1 cellular context compared by ENCODE assay signal in genomic region chr3:13479582-13480339, GRCh38.
TF ChIP-seq lines count a peak whose summit lies in the region.

HDAC11 (plus strand) TSS chr3:13480306; CDS start chr3:13480348, 42 bp downstream.

TF ChIP-seq in HepG2, 621 proteins besides CTCF, POLR2A, EP300 and RAD21 (continued from another document and continues in another):
- peak; percentile 27; the same call in 1 of the 2 replicates for TF ChIP-seq IKZF5 (CRISPR knock-in tag; IDR thresholded peaks at IDR 0.05)
- peak; percentile 77 for TF ChIP-seq ZGPAT (CRISPR knock-in tag; IDR thresholded peaks at IDR 0.05)
- peak; percentile 87; the same call in 1 of the 2 replicates for TF ChIP-seq ZC3H13 (CRISPR knock-in tag; IDR thresholded peaks at IDR 0.05)
- no peak for TF ChIP-seq KLF15 (CRISPR knock-in tag; IDR thresholded peaks at IDR 0.05; ENCODE audit: borderline replicate concordance)
- peak; percentile 90 for TF ChIP-seq ZNF44 (CRISPR knock-in tag; IDR thresholded peaks at IDR 0.05)
- TF ChIP-seq ZEB1 (IDR thresholded peaks at IDR 0.05; ENCODE audit: insufficient replicate concordance, low read depth), result no peak
- peak; percentile 47; the same call in 1 of the 2 replicates for TF ChIP-seq KAT8 (CRISPR knock-in tag; IDR thresholded peaks at IDR 0.05)
- peak; percentile 58; the same call in 1 of the 2 replicates for TF ChIP-seq THAP9 (CRISPR knock-in tag; IDR thresholded peaks at IDR 0.05; ENCODE audit: borderline replicate concordance)
- TF ChIP-seq ZNF558 (CRISPR knock-in tag; IDR thresholded peaks at IDR 0.05; ENCODE audit: borderline replicate concordance), result peak; percentile 55
- TF ChIP-seq REST (IDR thresholded peaks at IDR 0.05; ENCODE audit: borderline replicate concordance in 1 of 2, low read depth in 1 of 2, low read length in 2 of 2), result 0 out of 4 replicates have a peak, but pooled peaks of 1 of the 2 experiments have one; percentile 44
- peak; percentile 89 for TF ChIP-seq ZNF687 (CRISPR knock-in tag; IDR thresholded peaks at IDR 0.05)
- peak; percentile 55; the same call in 1 of the 2 replicates for TF ChIP-seq ZNF619 (CRISPR knock-in tag; IDR thresholded peaks at IDR 0.05)
- no peak for TF ChIP-seq ZNF800 (CRISPR knock-in tag; IDR thresholded peaks at IDR 0.05)
- TF ChIP-seq PAWR (CRISPR knock-in tag; IDR thresholded peaks at IDR 0.05; ENCODE audit: borderline replicate concordance), result no peak
- TF ChIP-seq ZBTB7A (CRISPR knock-in tag; IDR thresholded peaks at IDR 0.05), result peak; percentile 66; the same call in 1 of the 2 replicates
- TF ChIP-seq ZNF33B (CRISPR knock-in tag; IDR thresholded peaks at IDR 0.05), result peak; percentile 78; the same call in 1 of the 2 replicates
- TF ChIP-seq NR2F6 (IDR thresholded peaks at IDR 0.05), result peak; percentile 68
- peak; percentile 71 for TF ChIP-seq NR2F6 (CRISPR knock-in tag; IDR thresholded peaks at IDR 0.05)
- TF ChIP-seq ZNF768 (CRISPR knock-in tag; IDR thresholded peaks at IDR 0.05), result peak; percentile 99
- peak; percentile 77 for TF ChIP-seq PHF8 (CRISPR knock-in tag; IDR thresholded peaks at IDR 0.05)
- TF ChIP-seq ERF (CRISPR knock-in tag; IDR thresholded peaks at IDR 0.05), result peak; percentile 69
- no peak for TF ChIP-seq BRF2 (CRISPR knock-in tag; IDR thresholded peaks at IDR 0.05)
- TF ChIP-seq ZNF776 (CRISPR knock-in tag; IDR thresholded peaks at IDR 0.05), result 0 out of 2 replicates have a peak, but pooled peaks have one; percentile 32
- TF ChIP-seq ZNF530 (CRISPR knock-in tag; IDR thresholded peaks at IDR 0.05; ENCODE audit: low read depth), result no peak
- peak; percentile 48; the same call in 1 of the 2 replicates for TF ChIP-seq FOXC1 (CRISPR knock-in tag; IDR thresholded peaks at IDR 0.05; ENCODE audit: borderline replicate concordance)
- no peak for TF ChIP-seq MTA3 (CRISPR knock-in tag; IDR thresholded peaks at IDR 0.05)
- TF ChIP-seq ZNF564 (CRISPR knock-in tag; IDR thresholded peaks at IDR 0.05), result peak; percentile 38; the same call in 1 of the 2 replicates
- peak; percentile 86 for TF ChIP-seq ZNF501 (CRISPR knock-in tag; IDR thresholded peaks at IDR 0.05)
- TF ChIP-seq ZNF281 (CRISPR knock-in tag; IDR thresholded peaks at IDR 0.05; ENCODE audit: borderline replicate concordance), result no peak
- no peak for TF ChIP-seq ZBTB8A (CRISPR knock-in tag; IDR thresholded peaks at IDR 0.05; ENCODE audit: borderline replicate concordance, low read depth)
- TF ChIP-seq EED (CRISPR knock-in tag; IDR thresholded peaks at IDR 0.05), result peak; percentile 88; the same call in 1 of the 2 replicates
- no peak for TF ChIP-seq SRSF9 (IDR thresholded peaks at IDR 0.05; ENCODE audit: borderline replicate concordance, insufficient read depth, low read depth, low read length, poor library complexity, severe bottlenecking)
- TF ChIP-seq KDM5B (CRISPR knock-in tag; IDR thresholded peaks at IDR 0.05; ENCODE audit: borderline replicate concordance), result peak; percentile 61; the same call in 1 of the 2 replicates
- TF ChIP-seq ZNF784 (CRISPR knock-in tag; IDR thresholded peaks at IDR 0.05; ENCODE audit: borderline replicate concordance), result peak; percentile 56; the same call in 1 of the 2 replicates
- no peak; the same call in 1 of the 2 replicates for TF ChIP-seq ZNF691 (CRISPR knock-in tag; IDR thresholded peaks at IDR 0.05; ENCODE audit: borderline replicate concordance, low read depth)
- peak; percentile 52; the same call in 1 of the 2 replicates for TF ChIP-seq ZNF878 (CRISPR knock-in tag; IDR thresholded peaks at IDR 0.05)
